18 cellular contexts compared by ENCODE assay signal in the genomic region with DNA sequence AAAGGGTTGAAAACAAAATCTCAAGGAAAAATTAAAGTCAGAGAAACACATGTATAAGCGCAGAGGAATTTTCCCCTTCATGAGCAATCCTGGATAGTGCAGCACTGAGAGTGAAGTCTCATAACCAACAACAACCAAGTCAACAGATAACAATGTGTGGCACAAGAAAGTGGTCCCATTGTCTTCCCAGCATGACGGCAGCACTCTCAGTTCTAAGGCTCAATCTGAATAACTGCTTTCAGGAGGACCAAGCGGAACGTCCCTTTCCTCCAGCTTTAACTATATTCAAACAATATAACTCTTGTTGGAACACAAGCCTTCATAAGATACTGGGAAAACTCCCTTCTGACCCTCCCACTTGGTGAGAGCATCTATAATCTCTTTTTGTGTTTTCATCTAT.
DNase-seq lines count a peak whose midpoint lies in the region; ATAC-seq and TF ChIP-seq lines count a peak whose summit lies in the region.
"Had no signal": no experiment of that assay in that cellular context is flagged by ENCODE, and none has a peak within 500 bp of the region (broad histone marks: within the 10 kb centered on the region; RNA-seq: fewer than 3 reads in every experiment).

No MANE protein-coding gene starts in this region.

- H3K36me3 Mint-ChIP-seq in CD8-positive, alpha-beta memory T cell: no peaks in the 10 kb centered on the region
- H3K36me3 Mint-ChIP-seq: IgD-negative memory B cell; immature natural killer cell; natural killer cell treated with Interleukin-12 subunit alpha and Interleukin-12 subunit beta and Interleukin-15 and Interleukin-18, amount 100 ng/mL, for 72 hours had no signal

- no peaks in the 10 kb centered on the region for H3K27me3 ChIP-seq in stomach smooth muscle (ENCODE audit: control insufficient read depth in 1 of 2, insufficient read depth in 2 of 2, low read length in 2 of 2)
- H3K27me3 ChIP-seq in CD8-positive, alpha-beta memory T cell (ENCODE audit: insufficient read depth, low read length, poor library complexity, severe bottlenecking): no peaks in the 10 kb centered on the region

- POLR2A ChIA-PET in CD8-positive, alpha-beta memory T cell (lab: Charles Lee): no interaction called here

- H3K27me3 Mint-ChIP-seq in CD8-positive, alpha-beta memory T cell: peaks cover 0 to 33% of the 10 kb centered on the region in 2 donors

- no peak overlapping the region for H3K27ac Mint-ChIP-seq in CD8-positive, alpha-beta memory T cell
- H3K27ac Mint-ChIP-seq: activated T-helper 2 cell treated with anti-CD3 and anti-CD28 coated beads, Interferon-gamma antibody, Interleukin-2, Interleukin-4, amounts not matched to agents 10 μg/mL and 5 μg/mL and 100 μg/mL, durations not matched to agents 14 hours and 24 hours and 36 hours; IgD-negative memory B cell; immature natural killer cell; natural killer cell treated with Interleukin-12 subunit alpha and Interleukin-12 subunit beta and Interleukin-15 and Interleukin-18, amount 100 ng/mL, for 72 hours had no signal

- intact Hi-C loops in mucosa of descending colon (cut with DNase I, micrococcal nuclease): no loop called here

- H3K27ac ChIP-seq in stomach smooth muscle (ENCODE audit: low read length): peak overlapping the region; percentile 18
- no peak overlapping the region for H3K27ac ChIP-seq in CD8-positive, alpha-beta memory T cell (ENCODE audit: low read depth, low read length)

- no peak overlapping the region for H3K4me3 ChIP-seq in fibroblast of pulmonary artery (replicated peaks; ENCODE audit: low read depth, low read length)
- H3K4me3 ChIP-seq in stomach smooth muscle (ENCODE audit: low read length in 2 of 2): peak overlapping the region in 1 of 2 donors; percentile 41
- no peak overlapping the region for H3K4me3 ChIP-seq in CD8-positive, alpha-beta memory T cell (ENCODE audit: low read length)
- H3K4me3 ChIP-seq in mucosa of descending colon: no peak overlapping the region

- DNase-seq in SK-MEL-5 (ENCODE audit: low read depth, low spot score) (peak; percentile 99), fibroblast of pulmonary artery (ENCODE audit: low read depth) (peak; percentile 42), medulla oblongata (ENCODE audit: extremely low spot score) (peak; percentile 94), mucosa of descending colon (no peak)
- DNase-seq in CD8-positive, alpha-beta memory T cell: no peak
- DNase-seq: activated CD4-positive, alpha-beta T cell treated with anti-CD3 and anti-CD28 coated beads for 4 hours; immature natural killer cell; NCI-H1417 treated with DMSO at 0.1 percent for 48 hours; NCI-H446 treated with DMSO at 0.1 percent for 48 hours; stimulated activated CD4-positive, alpha-beta T cell treated with anti-CD3 and anti-CD28 coated beads, Interleukin-15, amount 100 ng/mL, for 24 hours; T-helper 2 cell had no signal

- in situ Hi-C loops in SK-MEL-5 (cut with HindIII; ENCODE audit: low pct_unique_long_range_greater_than_20kb, low sequenced_read_pairs): no loop called here

- ATAC-seq in mucosa of descending colon: no peak
- ATAC-seq in HG03135 (IDR thresholded peaks at IDR 0.05; ENCODE audit: unreplicated experiment): no peak
- ATAC-seq in esophagus mucosa: no peak
- ATAC-seq: natural killer cell treated with Interleukin-12 subunit alpha and Interleukin-12 subunit beta and Interleukin-15 and Interleukin-18, amount 100 ng/mL, for 72 hours; Panc1 had no signal

- H3K4me1 ChIP-seq in stomach smooth muscle (ENCODE audit: control insufficient read depth, insufficient read depth, low read length): no peaks in the 10 kb centered on the region
- H3K4me1 ChIP-seq in CD8-positive, alpha-beta memory T cell (ENCODE audit: insufficient read depth, low read length): no peaks in the 10 kb centered on the region
- no peaks in the 10 kb centered on the region for H3K4me1 ChIP-seq in mucosa of descending colon (ENCODE audit: low read depth)

- TF ChIP-seq CTCF in fibroblast of pulmonary artery (IDR thresholded peaks at IDR 0.05; ENCODE audit: low read length, missing control alignments) (no peak), mucosa of descending colon (IDR thresholded peaks at IDR 0.05) (no peak)

- H3K9me3 Mint-ChIP-seq in CD8-positive, alpha-beta memory T cell: no peaks in the 10 kb centered on the region
- H3K9me3 Mint-ChIP-seq: activated T-helper 2 cell treated with anti-CD3 and anti-CD28 coated beads, Interferon-gamma antibody, Interleukin-2, Interleukin-4, amounts not matched to agents 10 μg/mL and 5 μg/mL and 100 μg/mL, durations not matched to agents 14 hours and 24 hours and 36 hours; immature natural killer cell; natural killer cell treated with Interleukin-12 subunit alpha and Interleukin-12 subunit beta and Interleukin-15 and Interleukin-18, amount 100 ng/mL, for 72 hours had no signal

- CTCF ChIA-PET in CD8-positive, alpha-beta memory T cell (lab: Charles Lee): no interaction called here

- H3K4me1 Mint-ChIP-seq in CD8-positive, alpha-beta memory T cell: no peaks in the 10 kb centered on the region
- H3K4me1 Mint-ChIP-seq: IgD-negative memory B cell, immature natural killer cell had no signal

- H3K9ac ChIP-seq in stomach smooth muscle (ENCODE audit: low read length in 2 of 2): no peak overlapping the region

- H3K4me3 Mint-ChIP-seq in CD8-positive, alpha-beta memory T cell: no peak overlapping the region
- H3K4me3 Mint-ChIP-seq: IgD-negative memory B cell; immature natural killer cell; natural killer cell treated with Interleukin-12 subunit alpha and Interleukin-12 subunit beta and Interleukin-15 and Interleukin-18, amount 100 ng/mL, for 72 hours had no signal

- no peaks in the 10 kb centered on the region for H3K36me3 ChIP-seq in stomach smooth muscle (ENCODE audit: control insufficient read depth in 2 of 2, insufficient read depth in 2 of 2, low read length in 2 of 2)
- no peaks in the 10 kb centered on the region for H3K36me3 ChIP-seq in CD8-positive, alpha-beta memory T cell (ENCODE audit: insufficient read depth, low read length)
- no peaks in the 10 kb centered on the region for H3K36me3 ChIP-seq in mucosa of descending colon (ENCODE audit: low read depth)

- H3K9me3 ChIP-seq in stomach smooth muscle (ENCODE audit: control insufficient read depth in 2 of 2, low read length in 2 of 2) (no peaks in the 10 kb centered on the region), mucosa of descending colon (no peaks in the 10 kb centered on the region)
- no peaks in the 10 kb centered on the region for H3K9me3 ChIP-seq in CD8-positive, alpha-beta memory T cell (ENCODE audit: low read length)

Comparison
In these comparisons a context has a peak if more than half of its experiments do, and no peak if none do; other contexts are left out.
1. DNase-seq: peak in SK-MEL-5 (single experiment), fibroblast of pulmonary artery (single experiment) and medulla oblongata (single experiment); none in CD8-positive, alpha-beta memory T cell (0 of 5) and mucosa of descending colon (0 of 3).